In genomic region chr6:89616531-89616930, GRCh38 we compare ENCODE assay signal across 35 cellular contexts.
"Had no signal": no experiment of that assay in that cellular context is flagged by ENCODE, and none has a peak within 500 bp of the region (broad histone marks: within the 10 kb centered on the region; RNA-seq: fewer than 3 reads in every experiment).

No MANE protein-coding gene starts in this region.

- H3K27me3 Mint-ChIP-seq: activated B cell treated with CpG ODN at 0.5 μM for 24 hours; activated CD4-positive, alpha-beta memory T cell treated with anti-CD3 and anti-CD28 coated beads for 36 hours; activated CD4-positive, alpha-beta T cell treated with anti-CD3 and anti-CD28 coated beads, Interleukin-2, amount 10 ng/mL, durations not matched to agents 24 days and 14 days; activated CD8-positive, alpha-beta T cell treated with anti-CD3 and anti-CD28 coated beads for 36 hours; activated naive CD8-positive, alpha-beta T cell treated with anti-CD3 and anti-CD28 coated beads for 36 hours; activated T-helper 17 cell treated with anti-CD3 and anti-CD28 coated beads, Interleukin-2, amount 50 U/mL, for 72 hours; brain; central memory CD8-positive, alpha-beta T cell had no signal

- H3K9me3 ChIP-seq: adrenal gland, ascending aorta had no signal

- H3K4me3 Mint-ChIP-seq: activated B cell treated with CpG ODN at 0.5 μM for 24 hours; activated CD4-positive, alpha-beta memory T cell treated with anti-CD3 and anti-CD28 coated beads for 36 hours; activated CD4-positive, alpha-beta T cell treated with anti-CD3 and anti-CD28 coated beads, Interleukin-2, amount 10 ng/mL, durations not matched to agents 24 days and 14 days; activated CD8-positive, alpha-beta T cell treated with anti-CD3 and anti-CD28 coated beads for 36 hours; activated naive CD4-positive, alpha-beta T cell treated with anti-CD3 and anti-CD28 coated beads for 36 hours; activated naive CD8-positive, alpha-beta T cell treated with anti-CD3 and anti-CD28 coated beads for 36 hours; activated T-cell treated with anti-CD3 and anti-CD28 coated beads, Interleukin-2, amount 50 U/mL, for 4 hours; activated T-cell treated with anti-CD3 and anti-CD28 coated beads, Interleukin-2, amount 50 U/mL, for 72 hours; activated T-helper 1 cell treated with anti-CD3 and anti-CD28 coated beads, Interleukin-12 subunit alpha, Interleukin-12 subunit beta, Interleukin-2, Interleukin-4 antibody, amounts not matched to agents 30 ng/mL and 10 ng/mL and 1 ng/mL, durations not matched to agents 14 hours and 24 hours and 36 hours; activated T-helper 17 cell treated with anti-CD3 and anti-CD28 coated beads, Interleukin-2, amount 50 U/mL, for 72 hours; brain; central memory CD8-positive, alpha-beta T cell; T-helper 1 cell treated with Interleukin-12 subunit alpha and Interleukin-12 subunit beta and Interleukin-4 antibody, amounts not matched to agents 30 μg/mL and 1 μg/mL, for 36 hours; T-helper 2 cell treated with Interferon-gamma antibody and Interleukin-4, amounts not matched to agents 5 μg/mL and 100 μg/mL, for 36 hours had no signal

- H3K9me3 Mint-ChIP-seq: activated B cell treated with CpG ODN at 0.5 μM for 24 hours; activated CD4-positive, alpha-beta memory T cell treated with anti-CD3 and anti-CD28 coated beads for 36 hours; activated CD4-positive, alpha-beta T cell treated with anti-CD3 and anti-CD28 coated beads, Interleukin-2, amount 10 ng/mL, durations not matched to agents 24 days and 14 days; activated CD8-positive, alpha-beta T cell treated with anti-CD3 and anti-CD28 coated beads for 36 hours; activated naive CD4-positive, alpha-beta T cell treated with anti-CD3 and anti-CD28 coated beads for 36 hours; activated naive CD4-positive, alpha-beta T cell treated with anti-CD3 and anti-CD28 coated beads, Interleukin-2, amount 50 U/mL, for 72 hours; activated naive CD8-positive, alpha-beta T cell treated with anti-CD3 and anti-CD28 coated beads for 36 hours; activated T-cell treated with anti-CD3 and anti-CD28 coated beads, Interleukin-2, amount 50 U/mL, for 4 hours; activated T-cell treated with anti-CD3 and anti-CD28 coated beads, Interleukin-2, amount 50 U/mL, for 72 hours; activated T-helper 1 cell treated with anti-CD3 and anti-CD28 coated beads, Interleukin-12 subunit alpha, Interleukin-12 subunit beta, Interleukin-2, Interleukin-4 antibody, amounts not matched to agents 30 ng/mL and 10 ng/mL and 1 ng/mL, durations not matched to agents 14 hours and 24 hours and 36 hours; activated T-helper 17 cell treated with anti-CD3 and anti-CD28 coated beads, Interleukin-2, amount 50 U/mL, for 72 hours; brain; central memory CD8-positive, alpha-beta T cell; T-helper 1 cell treated with Interleukin-12 subunit alpha and Interleukin-12 subunit beta and Interleukin-4 antibody, amounts not matched to agents 30 μg/mL and 1 μg/mL, for 36 hours; T-helper 2 cell treated with Interferon-gamma antibody and Interleukin-4, amounts not matched to agents 5 μg/mL and 100 μg/mL, for 36 hours had no signal

- H3K4me1 Mint-ChIP-seq: activated B cell treated with CpG ODN at 0.5 μM for 24 hours; activated naive CD8-positive, alpha-beta T cell treated with anti-CD3 and anti-CD28 coated beads for 36 hours; activated T-helper 17 cell treated with anti-CD3 and anti-CD28 coated beads, Interleukin-2, amount 50 U/mL, for 72 hours; brain; central memory CD8-positive, alpha-beta T cell had no signal

- ATAC-seq: activated CD8-positive, alpha-beta T cell treated with anti-CD3 and anti-CD28 coated beads for 36 hours; activated naive CD4-positive, alpha-beta T cell treated with anti-CD3 and anti-CD28 coated beads, Interleukin-2, amount 50 U/mL, for 72 hours; activated T-cell treated with anti-CD3 and anti-CD28 coated beads, Interleukin-2, amount 50 U/mL, for 4 hours; activated T-cell treated with anti-CD3 and anti-CD28 coated beads, Interleukin-2, amount 50 U/mL, for 72 hours; activated T-helper 17 cell treated with anti-CD3 and anti-CD28 coated beads, Interleukin-2, amount 50 U/mL, for 72 hours had no signal

- H3K36me3 Mint-ChIP-seq: activated CD4-positive, alpha-beta memory T cell treated with anti-CD3 and anti-CD28 coated beads for 36 hours; activated naive CD4-positive, alpha-beta T cell treated with anti-CD3 and anti-CD28 coated beads, Interleukin-2, amount 50 U/mL, for 72 hours; activated naive CD8-positive, alpha-beta T cell treated with anti-CD3 and anti-CD28 coated beads for 36 hours had no signal

- H3K4me3 ChIP-seq: adrenal gland, ascending aorta, cardiac muscle cell had no signal

- H3K36me3 ChIP-seq: adrenal gland, cardiac muscle cell had no signal

- H3K27ac ChIP-seq: adrenal gland, ascending aorta, cardiac muscle cell, VCaP had no signal

- H3K4me1 ChIP-seq: adrenal gland, ascending aorta had no signal

- H3K27me3 ChIP-seq: adrenal gland, ascending aorta, cardiac muscle cell had no signal

- H3K27ac Mint-ChIP-seq: activated B cell treated with CpG ODN at 0.5 μM for 24 hours; activated CD4-positive, alpha-beta memory T cell treated with anti-CD3 and anti-CD28 coated beads for 36 hours; activated CD4-positive, alpha-beta T cell treated with anti-CD3 and anti-CD28 coated beads, Interleukin-2, amount 10 ng/mL, durations not matched to agents 24 days and 14 days; activated CD8-positive, alpha-beta T cell treated with anti-CD3 and anti-CD28 coated beads for 36 hours; activated naive CD4-positive, alpha-beta T cell treated with anti-CD3 and anti-CD28 coated beads for 36 hours; activated naive CD8-positive, alpha-beta T cell treated with anti-CD3 and anti-CD28 coated beads for 36 hours; activated T-cell treated with anti-CD3 and anti-CD28 coated beads, Interleukin-2, amount 50 U/mL, for 72 hours; activated T-helper 1 cell treated with anti-CD3 and anti-CD28 coated beads, Interleukin-12 subunit alpha, Interleukin-12 subunit beta, Interleukin-2, Interleukin-4 antibody, amounts not matched to agents 30 ng/mL and 10 ng/mL and 1 ng/mL, durations not matched to agents 14 hours and 24 hours and 36 hours; activated T-helper 17 cell treated with anti-CD3 and anti-CD28 coated beads, Interleukin-2, amount 50 U/mL, for 72 hours; T-helper 1 cell treated with Interleukin-12 subunit alpha and Interleukin-12 subunit beta and Interleukin-4 antibody, amounts not matched to agents 30 μg/mL and 1 μg/mL, for 36 hours; T-helper 2 cell treated with Interferon-gamma antibody and Interleukin-4, amounts not matched to agents 5 μg/mL and 100 μg/mL, for 36 hours had no signal

- DNase-seq: activated B cell treated with CpG ODN at 0.5 μM for 24 hours; activated CD4-positive, alpha-beta memory T cell treated with anti-CD3 and anti-CD28 coated beads for 36 hours; activated CD4-positive, alpha-beta T cell treated with anti-CD3 and anti-CD28 coated beads for 4 hours; activated CD4-positive, alpha-beta T cell treated with anti-CD3 and anti-CD28 coated beads, Interleukin-2, amount 10 ng/mL, durations not matched to agents 24 days and 14 days; activated CD4-positive, alpha-beta T cell treated with anti-CD3 and anti-CD28 coated beads, Interleukin-2, amount 50 U/mL, for 1 hour; activated CD4-positive, alpha-beta T cell treated with anti-CD3 and anti-CD28 coated beads, Interleukin-2, amount 50 U/mL, for 4 hours; activated CD4-positive, CD25-positive, alpha-beta regulatory T cell treated with anti-CD3 and anti-CD28 coated beads, Interleukin-2, amount 50 U/mL, for 72 hours; activated CD8-positive, alpha-beta T cell treated with anti-CD3 and anti-CD28 coated beads for 36 hours; activated gamma-delta T cell treated with Interleukin-2 at 50 U/mL for 16 hours; activated naive CD4-positive, alpha-beta T cell; activated naive CD4-positive, alpha-beta T cell treated with anti-CD3 and anti-CD28 coated beads for 36 hours; activated naive CD4-positive, alpha-beta T cell treated with anti-CD3 and anti-CD28 coated beads, Interleukin-2, amount 50 U/mL, for 16 hours; activated naive CD8-positive, alpha-beta T cell treated with anti-CD3 and anti-CD28 coated beads for 36 hours; activated T-cell treated with anti-CD3 and anti-CD28 coated beads for 4 hours; activated T-cell treated with anti-CD3 and anti-CD28 coated beads, Interleukin-2, amount 50 U/mL, for 1 hour; activated T-cell treated with anti-CD3 and anti-CD28 coated beads, Interleukin-2, amount 50 U/mL, for 4 hours; activated T-cell treated with anti-CD3 and anti-CD28 coated beads, Interleukin-2, amount 50 U/mL, for 72 hours; adrenal gland; amniotic stem cell; caudate nucleus; cerebellar nuclear complex; SW 1271; T-helper 1 cell; T-helper 2 cell; T-helper 9 cell had no signal
